1 cellular context compared by ENCODE assay signal in the genomic region with DNA sequence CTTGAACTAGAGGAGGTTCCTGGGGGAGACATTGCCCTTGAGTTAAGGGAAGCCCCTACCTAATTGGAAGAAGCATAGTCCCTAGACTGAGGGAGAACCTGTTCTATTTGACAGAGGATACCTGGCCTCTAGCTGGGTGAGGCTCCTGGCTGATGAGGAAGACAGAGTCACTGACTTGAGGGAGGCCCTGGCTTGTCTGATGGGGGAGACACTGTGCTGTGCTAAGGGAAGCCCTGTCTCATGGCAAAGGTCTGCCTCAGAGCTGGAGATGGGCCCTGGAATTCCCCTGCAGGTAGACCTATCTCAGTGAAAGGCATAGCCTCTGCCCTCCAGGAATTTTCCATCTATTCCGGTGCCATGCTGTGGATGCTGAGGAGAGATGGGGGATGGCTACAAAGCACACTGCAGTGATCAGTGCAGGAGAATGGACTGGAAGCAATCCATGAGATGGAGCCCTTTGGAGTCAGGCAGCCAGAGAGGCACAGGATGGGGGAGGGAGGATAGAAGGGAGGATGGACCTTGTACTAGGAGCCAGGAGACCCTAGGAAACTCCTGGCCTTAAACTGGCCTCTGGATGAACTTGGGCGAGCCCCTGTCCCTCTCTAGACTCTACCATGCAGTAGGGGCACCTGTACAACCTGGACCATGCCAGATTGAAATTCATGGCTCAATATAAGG.
TF ChIP-seq lines count a peak whose summit lies in the region.

No MANE protein-coding gene starts in this region.

TF ChIP-seq in HepG2, 621 proteins besides CTCF, POLR2A, EP300 and RAD21:
- no peak for TF ChIP-seq FOXM1 (CRISPR knock-in tag; IDR thresholded peaks at IDR 0.05)
- no peak for TF ChIP-seq LCORL (IDR thresholded peaks at IDR 0.05)
- peak; percentile 31; the same call in 1 of the 2 replicates for TF ChIP-seq LCORL (CRISPR knock-in tag; IDR thresholded peaks at IDR 0.05)
- TF ChIP-seq ZNF687 (CRISPR knock-in tag; IDR thresholded peaks at IDR 0.05), result 0 out of 2 replicates have a peak, but pooled peaks have one; percentile 7
- TF ChIP-seq, protein P1, sequence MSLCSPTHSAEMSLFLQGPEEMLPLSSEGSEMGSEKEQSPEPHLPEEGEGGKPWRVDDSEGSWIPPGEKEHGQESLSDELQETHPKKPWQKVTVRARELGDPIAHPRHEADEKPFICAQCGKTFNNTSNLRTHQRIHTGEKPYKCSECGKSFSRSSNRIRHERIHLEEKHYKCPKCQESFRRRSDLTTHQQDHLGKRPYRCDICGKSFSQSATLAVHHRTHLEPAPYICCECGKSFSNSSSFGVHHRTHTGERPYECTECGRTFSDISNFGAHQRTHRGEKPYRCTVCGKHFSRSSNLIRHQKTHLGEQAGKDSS (CRISPR knock-in tag; IDR thresholded peaks at IDR 0.05; ENCODE audit: borderline replicate concordance, low read depth), result no peak
- peak; percentile 91; the same call in 1 of the 2 replicates for TF ChIP-seq ZSCAN22 (CRISPR knock-in tag; IDR thresholded peaks at IDR 0.05)
- TF ChIP-seq IRF1 (CRISPR knock-in tag; IDR thresholded peaks at IDR 0.05; ENCODE audit: low read depth), result no peak
- TF ChIP-seq ZFX (CRISPR knock-in tag; IDR thresholded peaks at IDR 0.05; ENCODE audit: low read depth), result 0 out of 2 replicates have a peak, but pooled peaks have one; percentile 7
- 0 out of 2 replicates have a peak, but pooled peaks have one; percentile 29 for TF ChIP-seq PAXIP1 (CRISPR knock-in tag; conservative IDR thresholded peaks at IDR 0.05)
- TF ChIP-seq, protein P2, sequence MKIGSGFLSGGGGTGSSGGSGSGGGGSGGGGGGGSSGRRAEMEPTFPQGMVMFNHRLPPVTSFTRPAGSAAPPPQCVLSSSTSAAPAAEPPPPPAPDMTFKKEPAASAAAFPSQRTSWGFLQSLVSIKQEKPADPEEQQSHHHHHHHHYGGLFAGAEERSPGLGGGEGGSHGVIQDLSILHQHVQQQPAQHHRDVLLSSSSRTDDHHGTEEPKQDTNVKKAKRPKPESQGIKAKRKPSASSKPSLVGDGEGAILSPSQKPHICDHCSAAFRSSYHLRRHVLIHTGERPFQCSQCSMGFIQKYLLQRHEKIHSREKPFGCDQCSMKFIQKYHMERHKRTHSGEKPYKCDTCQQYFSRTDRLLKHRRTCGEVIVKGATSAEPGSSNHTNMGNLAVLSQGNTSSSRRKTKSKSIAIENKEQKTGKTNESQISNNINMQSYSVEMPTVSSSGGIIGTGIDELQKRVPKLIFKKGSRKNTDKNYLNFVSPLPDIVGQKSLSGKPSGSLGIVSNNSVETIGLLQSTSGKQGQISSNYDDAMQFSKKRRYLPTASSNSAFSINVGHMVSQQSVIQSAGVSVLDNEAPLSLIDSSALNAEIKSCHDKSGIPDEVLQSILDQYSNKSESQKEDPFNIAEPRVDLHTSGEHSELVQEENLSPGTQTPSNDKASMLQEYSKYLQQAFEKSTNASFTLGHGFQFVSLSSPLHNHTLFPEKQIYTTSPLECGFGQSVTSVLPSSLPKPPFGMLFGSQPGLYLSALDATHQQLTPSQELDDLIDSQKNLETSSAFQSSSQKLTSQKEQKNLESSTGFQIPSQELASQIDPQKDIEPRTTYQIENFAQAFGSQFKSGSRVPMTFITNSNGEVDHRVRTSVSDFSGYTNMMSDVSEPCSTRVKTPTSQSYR (CRISPR knock-in tag; IDR thresholded peaks at IDR 0.05; ENCODE audit: borderline replicate concordance), result peak; percentile 72; the same call in 1 of the 2 replicates
- TF ChIP-seq REPIN1 (CRISPR knock-in tag; IDR thresholded peaks at IDR 0.05; ENCODE audit: borderline replicate concordance, low read depth), result no peak
- TF ChIP-seq CBX2 (IDR thresholded peaks at IDR 0.05; ENCODE audit: low read depth, low read length), result no peak
- TF ChIP-seq CBX2 (CRISPR knock-in tag; IDR thresholded peaks at IDR 0.05; ENCODE audit: low read depth), result no peak
- no peak for TF ChIP-seq ZNF367 (CRISPR knock-in tag; IDR thresholded peaks at IDR 0.05; ENCODE audit: borderline replicate concordance)
- TF ChIP-seq ZBTB38 (CRISPR knock-in tag; IDR thresholded peaks at IDR 0.05), result 0 out of 2 replicates have a peak, but pooled peaks have one; percentile 32
- TF ChIP-seq RARA (CRISPR knock-in tag; IDR thresholded peaks at IDR 0.05), result peak; percentile 70; the same call in 1 of the 2 replicates
- no peak for TF ChIP-seq SUZ12 (IDR thresholded peaks at IDR 0.05; ENCODE audit: low read depth, low read length)
- TF ChIP-seq ZSCAN9 (CRISPR knock-in tag; IDR thresholded peaks at IDR 0.05; ENCODE audit: borderline replicate concordance), result no peak
- TF ChIP-seq CENPX (CRISPR knock-in tag; IDR thresholded peaks at IDR 0.05), result no peak
- TF ChIP-seq FOSL2 (CRISPR knock-in tag; IDR thresholded peaks at IDR 0.05), result no peak
- peak; percentile 69; the same call in 1 of the 2 replicates for TF ChIP-seq ZNF263 (CRISPR knock-in tag; IDR thresholded peaks at IDR 0.05)
- no peak for TF ChIP-seq ZNF383 (CRISPR knock-in tag; IDR thresholded peaks at IDR 0.05; ENCODE audit: borderline replicate concordance)
- no peak for TF ChIP-seq AKAP8 (CRISPR knock-in tag; IDR thresholded peaks at IDR 0.05)
- TF ChIP-seq, protein P3, sequence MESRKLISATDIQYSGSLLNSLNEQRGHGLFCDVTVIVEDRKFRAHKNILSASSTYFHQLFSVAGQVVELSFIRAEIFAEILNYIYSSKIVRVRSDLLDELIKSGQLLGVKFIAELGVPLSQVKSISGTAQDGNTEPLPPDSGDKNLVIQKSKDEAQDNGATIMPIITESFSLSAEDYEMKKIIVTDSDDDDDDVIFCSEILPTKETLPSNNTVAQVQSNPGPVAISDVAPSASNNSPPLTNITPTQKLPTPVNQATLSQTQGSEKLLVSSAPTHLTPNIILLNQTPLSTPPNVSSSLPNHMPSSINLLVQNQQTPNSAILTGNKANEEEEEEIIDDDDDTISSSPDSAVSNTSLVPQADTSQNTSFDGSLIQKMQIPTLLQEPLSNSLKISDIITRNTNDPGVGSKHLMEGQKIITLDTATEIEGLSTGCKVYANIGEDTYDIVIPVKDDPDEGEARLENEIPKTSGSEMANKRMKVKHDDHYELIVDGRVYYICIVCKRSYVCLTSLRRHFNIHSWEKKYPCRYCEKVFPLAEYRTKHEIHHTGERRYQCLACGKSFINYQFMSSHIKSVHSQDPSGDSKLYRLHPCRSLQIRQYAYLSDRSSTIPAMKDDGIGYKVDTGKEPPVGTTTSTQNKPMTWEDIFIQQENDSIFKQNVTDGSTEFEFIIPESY (CRISPR knock-in tag; IDR thresholded peaks at IDR 0.05), result no peak
- no peak for TF ChIP-seq IRX3 (CRISPR knock-in tag; IDR thresholded peaks at IDR 0.05; ENCODE audit: borderline replicate concordance, low read depth)
- TF ChIP-seq ZNF883 (CRISPR knock-in tag; IDR thresholded peaks at IDR 0.05; ENCODE audit: not compliant biosample characterization), result no peak
- peak; percentile 69 for TF ChIP-seq HNF4A (CRISPR knock-in tag; IDR thresholded peaks at IDR 0.05)
